ENCODE assay signal across 10 cellular contexts in genomic region chr3:40086890-40087884, GRCh38.
DNase-seq lines count a peak whose midpoint lies in the region; ATAC-seq, FAIRE-seq and TF ChIP-seq lines count a peak whose summit lies in the region.
"Had no signal": no experiment of that assay in that cellular context is flagged by ENCODE, and none has a peak within 500 bp of the region (broad histone marks: within the 10 kb centered on the region; RNA-seq: fewer than 3 reads in every experiment).

No MANE protein-coding gene starts in this region.

- no peak for TF ChIP-seq POLR2A in Peyer's patch (IDR thresholded peaks at IDR 0.05)

- FAIRE-seq in pancreas (lab: Jason Lieb, UNC) = no peak

- H3K4me1 ChIP-seq in pancreas (peaks cover 6 to 13% (median 9%) of the 10 kb centered on the region in 3 donors), Peyer's patch (no peaks in the 10 kb centered on the region)

- 48 to 56% methylated on average over 7 of the region's 7 CpGs for WGBS in pancreas, 2 donors

- DNase-seq in GM04503 (ENCODE audit: low read depth) (peak; percentile 55), NCI-H510A treated with DMSO at 0.1 percent for 48 hours (lab: John Stamatoyannopoulos, UW) (peak; percentile 66), pancreas (peak in 3 of 6 donors; percentile 22 to 42 (median 31)), Peyer's patch (no peak), NOMO-1 (lab: John Stamatoyannopoulos, UW; ENCODE audit: unreplicated experiment in 2 of 2) (no peak)
- DNase-seq: hypothalamus, NCI-H187 had no signal

- intact Hi-C loops in pancreas (cut with DNase I) = no loop called here

- no peak overlapping the region for H3K4me3 ChIP-seq in pancreas
- H3K4me3 ChIP-seq in Peyer's patch = no peak overlapping the region

- ATAC-seq in esophagus mucosa (peak; percentile 89), pancreas (peak; percentile 93 to 95 (median 94)), HG02884 (IDR thresholded peaks at IDR 0.05; ENCODE audit: unreplicated experiment) (no peak), HG02938 (IDR thresholded peaks at IDR 0.05; ENCODE audit: unreplicated experiment) (no peak)

- no peaks in the 10 kb centered on the region for H3K9me3 ChIP-seq in pancreas
- H3K9me3 ChIP-seq in Peyer's patch = no peaks in the 10 kb centered on the region

- TF ChIP-seq CTCF in pancreas (IDR thresholded peaks at IDR 0.05) = no peak
- TF ChIP-seq CTCF in Peyer's patch (IDR thresholded peaks at IDR 0.05) = no peak

- H3K27me3 ChIP-seq in pancreas = no peaks in the 10 kb centered on the region
- H3K27me3 ChIP-seq in Peyer's patch = no peaks in the 10 kb centered on the region

- peak overlapping the region in 3 of 4 donors; percentile 49 to 66 (median 65) for H3K27ac ChIP-seq in pancreas
- H3K27ac ChIP-seq in Peyer's patch = no peak overlapping the region

- H3K36me3 ChIP-seq in pancreas (no peaks in the 10 kb centered on the region), Peyer's patch (no peaks in the 10 kb centered on the region)

Comparison
In these comparisons a context has a peak if more than half of its experiments do, and no peak if none do; other contexts are left out.
1. DNase-seq: peak in GM04503 (single experiment) and NCI-H510A treated with DMSO at 0.1 percent for 48 hours (single experiment); none in Peyer's patch (0 of 3) and NOMO-1 (0 of 2).
2. ATAC-seq: peak in esophagus mucosa (single experiment) and pancreas (4 of 4); none in HG02884 (single experiment) and HG02938 (single experiment).
3. H3K27ac ChIP-seq: peak in pancreas (3 of 4); none in Peyer's patch (0 of 4).